Comparison of ENCODE assay signal across 8 cellular contexts in genomic region chr5:172283020-172283861, GRCh38. TPM values are rescaled to one million over a fixed set of nuclear protein-coding genes. Genes with fewer than 3 reads are reported as not detected.
DNase-seq lines count a peak whose midpoint lies in the region; ATAC-seq and TF ChIP-seq lines count a peak whose summit lies in the region.

UBTD2 (minus strand) TSS chr5:172283764; CDS start chr5:172283665, 99 bp downstream.

- peak; percentile 88 for DNase-seq in AG08395 (ENCODE audit: low spot score)
- DNase-seq in NCI-H524 (lab: John Stamatoyannopoulos, UW) = peak; percentile 66 to 72
- DNase-seq in activated CD8-positive, alpha-beta T cell treated with anti-CD3 and anti-CD28 coated beads for 36 hours = peak; percentile 82
- peak; percentile 68 to 70 (median 70) for DNase-seq in effector memory CD8-positive, alpha-beta T cell
- DNase-seq in memory B cell (ENCODE audit: low spot score in 2 of 2) = peak in 1 of 2 donors; percentile 75
- peak; percentile 52 for DNase-seq in stimulated activated CD8-positive, alpha-beta memory T cell treated with anti-CD3 and anti-CD28 coated beads, Interleukin-12 subunit alpha, Interleukin-12 subunit beta, amount 100 ng/mL, for 24 hours (ENCODE audit: extremely low read depth)

- peak; percentile 76 for TF ChIP-seq CTCF in activated CD8-positive, alpha-beta T cell treated with anti-CD3 and anti-CD28 coated beads for 36 hours (IDR thresholded peaks at IDR 0.05)

- H3K27ac Mint-ChIP-seq in activated CD8-positive, alpha-beta T cell treated with anti-CD3 and anti-CD28 coated beads for 36 hours = peak within 1 kb of the TSS; percentile 81
- peak within 1 kb of the TSS; percentile 84 to 88 for H3K27ac Mint-ChIP-seq in effector memory CD8-positive, alpha-beta T cell
- H3K27ac Mint-ChIP-seq in memory B cell = peak within 1 kb of the TSS; percentile 65

- H3K4me1 Mint-ChIP-seq in activated CD8-positive, alpha-beta T cell treated with anti-CD3 and anti-CD28 coated beads for 36 hours (ENCODE audit: low read depth) = peaks cover 21% of the 10 kb centered on the region
- peaks cover 13 to 16% of the 10 kb centered on the region in 2 donors for H3K4me1 Mint-ChIP-seq in effector memory CD8-positive, alpha-beta T cell (ENCODE audit: low read depth in 2 of 2)
- peaks cover 7% of the 10 kb centered on the region for H3K4me1 Mint-ChIP-seq in memory B cell

- peaks cover 5% of the 10 kb centered on the region for H3K36me3 Mint-ChIP-seq in activated CD8-positive, alpha-beta T cell treated with anti-CD3 and anti-CD28 coated beads for 36 hours (ENCODE audit: low read depth)
- H3K36me3 Mint-ChIP-seq in effector memory CD8-positive, alpha-beta T cell (ENCODE audit: insufficient read depth) = peaks cover 8% of the 10 kb centered on the region
- no peaks in the 10 kb centered on the region for H3K36me3 Mint-ChIP-seq in memory B cell

- peak; percentile 85 for ATAC-seq in GM18868 (IDR thresholded peaks at IDR 0.05; ENCODE audit: unreplicated experiment)
- peak; percentile 89 for ATAC-seq in HG03108 (IDR thresholded peaks at IDR 0.05; ENCODE audit: unreplicated experiment)
- peak; percentile 82 for ATAC-seq in activated CD8-positive, alpha-beta T cell treated with anti-CD3 and anti-CD28 coated beads for 36 hours
- ATAC-seq in effector memory CD8-positive, alpha-beta T cell (replicated peaks) = peak; percentile 88
- ATAC-seq in memory B cell (ENCODE audit: low read depth) = peak; percentile 83

- intact Hi-C loops in activated CD8-positive, alpha-beta T cell treated with anti-CD3 and anti-CD28 coated beads for 36 hours (cut with micrococcal nuclease) = loop anchor here (5.0 kb wide), 2 partner anchors 96 to 171 kb away; partner anchors contain the start of gene STK10

- POLR2A ChIA-PET in activated CD8-positive, alpha-beta T cell treated with anti-CD3 and anti-CD28 coated beads for 36 hours (lab: Charles Lee) = interaction anchor here (0.6 to 1.5 kb wide), 12 partner anchors 10 to 890 kb away, joined by 3 to 7 read pairs (median 3); partner anchors contain the start of genes FBXW11 and STK10

- H3K27me3 Mint-ChIP-seq in activated CD8-positive, alpha-beta T cell treated with anti-CD3 and anti-CD28 coated beads for 36 hours = no peaks in the 10 kb centered on the region
- no peaks in the 10 kb centered on the region for H3K27me3 Mint-ChIP-seq in effector memory CD8-positive, alpha-beta T cell
- H3K27me3 Mint-ChIP-seq in memory B cell = no peaks in the 10 kb centered on the region

- no peaks in the 10 kb centered on the region for H3K9me3 Mint-ChIP-seq in activated CD8-positive, alpha-beta T cell treated with anti-CD3 and anti-CD28 coated beads for 36 hours
- no peaks in the 10 kb centered on the region for H3K9me3 Mint-ChIP-seq in effector memory CD8-positive, alpha-beta T cell
- H3K9me3 Mint-ChIP-seq in memory B cell = no peaks in the 10 kb centered on the region

- CTCF ChIA-PET in activated CD8-positive, alpha-beta T cell treated with anti-CD3 and anti-CD28 coated beads for 36 hours (lab: Charles Lee) = interaction anchor here (0.7 to 2.9 kb wide), 29 partner anchors 8 to 375 kb away, joined by 3 to 32 read pairs (median 4); partner anchors contain the start of genes EFCAB9, FBXW11 and STK10

- H3K4me3 Mint-ChIP-seq in activated CD8-positive, alpha-beta T cell treated with anti-CD3 and anti-CD28 coated beads for 36 hours = peak within 1 kb of the TSS; percentile 84
- peak within 1 kb of the TSS; percentile 87 to 90 for H3K4me3 Mint-ChIP-seq in effector memory CD8-positive, alpha-beta T cell
- H3K4me3 Mint-ChIP-seq in memory B cell = peak within 1 kb of the TSS; percentile 87

RNA-seq across cellular contexts. Expression of gene UBTD2, which starts in this region (rescaled TPM):
- 1 to 10 TPM; 7.9 to 8.3 TPM for total RNA-seq in activated CD8-positive, alpha-beta T cell treated with anti-CD3 and anti-CD28 coated beads for 36 hours
